ENCODE assay signal across 14 cellular contexts in the genomic region with DNA sequence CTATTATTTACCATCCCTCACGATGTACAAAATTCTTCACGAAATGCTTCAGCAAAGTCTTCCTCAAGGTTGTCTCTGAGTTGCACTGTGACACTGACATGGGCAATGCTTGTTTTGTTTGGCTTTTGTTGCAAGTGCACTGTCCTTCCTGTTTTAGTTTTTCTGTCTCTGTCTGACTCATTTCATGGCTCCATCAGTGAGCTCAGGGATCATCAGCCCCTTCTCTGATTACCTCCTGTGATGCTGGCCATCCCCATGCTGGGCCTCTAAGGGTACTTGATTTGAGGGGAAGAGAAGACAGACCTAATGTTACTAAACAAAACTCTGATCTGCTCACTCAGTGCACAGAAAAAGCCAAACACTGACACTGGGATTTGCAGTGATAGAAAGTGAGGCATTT. TPM values are rescaled to one million over a fixed set of nuclear protein-coding genes. Genes with fewer than 3 reads are reported as not detected.
DNase-seq lines count a peak whose midpoint lies in the region; ATAC-seq and TF ChIP-seq lines count a peak whose summit lies in the region.
"Had no signal": no experiment of that assay in that cellular context is flagged by ENCODE, and none has a peak within 500 bp of the region (broad histone marks: within the 10 kb centered on the region; RNA-seq: fewer than 3 reads in every experiment).

No MANE protein-coding gene starts in this region.

- no peaks in the 10 kb centered on the region for H3K4me1 ChIP-seq in gastroesophageal sphincter
- H3K4me1 ChIP-seq: vagina had no signal

- H3K27ac ChIP-seq in gastroesophageal sphincter: no peak overlapping the region
- H3K27ac ChIP-seq: vagina had no signal

- peak overlapping the region; percentile 66 for H3K27ac Mint-ChIP-seq in T-helper 17 cell
- H3K27ac Mint-ChIP-seq: H9, naive B cell had no signal

- TF ChIP-seq CTCF in GM13977 (IDR thresholded peaks at IDR 0.05; ENCODE audit: extremely low read depth, insufficient read depth, missing control alignments) (no peak), gastroesophageal sphincter (IDR thresholded peaks at IDR 0.05) (no peak)

- peaks cover 3% of the 10 kb centered on the region for H3K36me3 Mint-ChIP-seq in T-helper 17 cell (ENCODE audit: low read depth)
- H3K36me3 Mint-ChIP-seq: naive B cell had no signal

- no peak for TF ChIP-seq EP300 in gastroesophageal sphincter (IDR thresholded peaks at IDR 0.05)

- no peak overlapping the region for H3K4me3 ChIP-seq in gastroesophageal sphincter
- H3K4me3 ChIP-seq: vagina had no signal

- H3K9me3 ChIP-seq in T-helper 17 cell (ENCODE audit: control insufficient read depth, low read length, poor library complexity, severe bottlenecking): no peaks in the 10 kb centered on the region
- no peaks in the 10 kb centered on the region for H3K9me3 ChIP-seq in gastroesophageal sphincter
- H3K9me3 ChIP-seq: vagina had no signal

- DNase-seq in GM13977 (ENCODE audit: low spot score) (peak; percentile 15), T-helper 17 cell (no peak), AG20443 (ENCODE audit: low spot score) (no peak), AML-193 (lab: John Stamatoyannopoulos, UW) (no peak), OCI-M1 (lab: John Stamatoyannopoulos, UW) (no peak)
- DNase-seq: activated T-cell treated with anti-CD3 and anti-CD28 coated beads, Interleukin-2, amount 50 U/mL, for 1 hour; H9; naive B cell; NCI-H1092 treated with DMSO at 0.1 percent for 48 hours; stimulated activated CD4-positive, alpha-beta T cell treated with anti-CD3 and anti-CD28 coated beads, Interleukin-2, amount 100 ng/mL, for 48 hours had no signal

- peaks cover 0 to 2% of the 10 kb centered on the region in 2 donors for H3K36me3 ChIP-seq in gastroesophageal sphincter
- H3K36me3 ChIP-seq: vagina had no signal

- no peaks in the 10 kb centered on the region for H3K27me3 ChIP-seq in gastroesophageal sphincter
- H3K27me3 ChIP-seq: vagina had no signal

- no peak for TF ChIP-seq POLR2A in gastroesophageal sphincter (IDR thresholded peaks at IDR 0.05)

- H3K4me1 Mint-ChIP-seq in T-helper 17 cell: peaks cover 9% of the 10 kb centered on the region
- H3K4me1 Mint-ChIP-seq: naive B cell had no signal

- H3K27me3 Mint-ChIP-seq in T-helper 17 cell: no peaks in the 10 kb centered on the region

- in situ Hi-C loops in GM13977 (cut with MboI; ENCODE audit: low pct_unique_long_range_greater_than_20kb, low sequenced_read_pairs, unreplicated experiment): no loop called here

- H3K4me3 Mint-ChIP-seq in T-helper 17 cell: no peak overlapping the region
- H3K4me3 Mint-ChIP-seq: H9, naive B cell had no signal

- 88 to 96% methylated on average over 2 of the region's 2 CpGs for WGBS in gastroesophageal sphincter (ENCODE audit: low coverage in 1 of 2), 2 donors

- peak; percentile 62 for ATAC-seq in GM19372 (IDR thresholded peaks at IDR 0.05; ENCODE audit: low read depth, unreplicated experiment)
- ATAC-seq in HG03039 (IDR thresholded peaks at IDR 0.05; ENCODE audit: unreplicated experiment): peak; percentile 68
- ATAC-seq in T-helper 17 cell: peak; percentile 24
- ATAC-seq in gastroesophageal sphincter: no peak

RNA-seq across cellular contexts. Expression of a gene that starts 37.6 kb away (rescaled TPM):
- total RNA-seq in T-helper 17 cell (10 to 100 TPM; 27.1 to 33.2 TPM), gastroesophageal sphincter (10 to 100 TPM; 42.4 to 52.3 (median 47.3) TPM)

RNA-seq across cellular contexts. Expression of a gene that starts 47.2 kb away (rescaled TPM):
- total RNA-seq in T-helper 17 cell: 10 to 100 TPM; 48.2 to 51.3 TPM
- 10 to 100 TPM in 1 of 4 donors, 1 to 10 TPM in 2, under 1 TPM in 1; 0.52 to 51.2 (median 2.0) TPM for total RNA-seq in gastroesophageal sphincter
